ENCODE assay signal across 16 cellular contexts in genomic region chr5:91925249-91925648, GRCh38.
DNase-seq lines count a peak whose midpoint lies in the region; ATAC-seq and TF ChIP-seq lines count a peak whose summit lies in the region.
"Had no signal": no experiment of that assay in that cellular context is flagged by ENCODE, and none has a peak within 500 bp of the region (broad histone marks: within the 10 kb centered on the region; RNA-seq: fewer than 3 reads in every experiment).

No MANE protein-coding gene starts in this region.

- H3K27ac Mint-ChIP-seq in T-helper 2 cell treated with Interferon-gamma antibody and Interleukin-4, amounts not matched to agents 5 μg/mL and 100 μg/mL, for 36 hours, result no peak overlapping the region
- H3K27ac Mint-ChIP-seq: CD8-positive, alpha-beta memory T cell had no signal

- WGBS in liver, result 28% methylated on average over 1 of the region's 1 CpG

- H3K4me1 ChIP-seq in Panc1 (ENCODE audit: control insufficient read depth, insufficient read depth, low read length), result no peaks in the 10 kb centered on the region
- peaks cover 2 to 10% (median 7%) of the 10 kb centered on the region in 4 donors for H3K4me1 ChIP-seq in liver (ENCODE audit: control insufficient read depth in 4 of 4, insufficient read depth in 4 of 4, low read length in 3 of 4)
- H3K4me1 ChIP-seq: BLaER1, Caco-2 had no signal

- H3K4me1 Mint-ChIP-seq in T-helper 2 cell treated with Interferon-gamma antibody and Interleukin-4, amounts not matched to agents 5 μg/mL and 100 μg/mL, for 36 hours (ENCODE audit: low read depth), result no peaks in the 10 kb centered on the region
- H3K4me1 Mint-ChIP-seq: CD8-positive, alpha-beta memory T cell had no signal

- TF ChIP-seq CTCF in Panc1 (IDR thresholded peaks at IDR 0.05) (no peak), fibroblast of mammary gland (conservative IDR thresholded peaks at IDR 0.05; ENCODE audit: control insufficient read depth, insufficient read depth, low read depth, low read length) (no peak), liver (IDR thresholded peaks at IDR 0.05; ENCODE audit: low read depth, low read length, missing input control) (no peak)

- H3K27me3 Mint-ChIP-seq in T-helper 2 cell treated with Interferon-gamma antibody and Interleukin-4, amounts not matched to agents 5 μg/mL and 100 μg/mL, for 36 hours (ENCODE audit: low read depth), result no peaks in the 10 kb centered on the region
- H3K27me3 Mint-ChIP-seq: CD8-positive, alpha-beta memory T cell had no signal

- no peaks in the 10 kb centered on the region for H3K36me3 Mint-ChIP-seq in T-helper 2 cell treated with Interferon-gamma antibody and Interleukin-4, amounts not matched to agents 5 μg/mL and 100 μg/mL, for 36 hours (ENCODE audit: low read depth)
- H3K36me3 Mint-ChIP-seq: CD8-positive, alpha-beta memory T cell had no signal

- H3K4me3 ChIP-seq in Panc1 (ENCODE audit: low read depth in 2 of 2, low read length in 2 of 2), result no peak overlapping the region
- no peak overlapping the region for H3K4me3 ChIP-seq in fibroblast of mammary gland (ENCODE audit: control insufficient read depth, low read depth, low read length)
- no peak overlapping the region for H3K4me3 ChIP-seq in liver (ENCODE audit: low read depth in 1 of 3, low read length in 3 of 3)
- H3K4me3 ChIP-seq: BLaER1 had no signal

- H3K36me3 ChIP-seq in Panc1 (ENCODE audit: control insufficient read depth, insufficient read depth, low read length) (no peaks in the 10 kb centered on the region), liver (ENCODE audit: control insufficient read depth in 4 of 4, insufficient read depth in 3 of 4, low read depth in 1 of 4, low read length in 3 of 4) (no peaks in the 10 kb centered on the region)
- H3K36me3 ChIP-seq: BLaER1 had no signal

- intact Hi-C loops in Panc1 (cut with micrococcal nuclease; ENCODE audit: unreplicated experiment), result loop anchor here (5.0 kb wide), 1 partner anchor 382 kb away; no protein-coding TSS in a partner anchor

- H3K27ac ChIP-seq in Panc1 (ENCODE audit: low read length) (peak overlapping the region; percentile 12; the same call in 1 of the 2 replicates), liver (ENCODE audit: low read depth in 1 of 2, low read length in 2 of 2) (no peak overlapping the region)
- H3K27ac ChIP-seq: BLaER1, HL-60 had no signal

- no peak for ATAC-seq in Panc1
- ATAC-seq: HCT116 had no signal

- no peak overlapping the region for H3K9ac ChIP-seq in liver (ENCODE audit: low read depth in 1 of 2, low read length in 2 of 2)
- H3K9ac ChIP-seq: BLaER1 had no signal

- CTCF ChIA-PET in Panc1 (lab: Charles Lee), result no interaction called here

- H3K9me3 ChIP-seq in Panc1 (ENCODE audit: control insufficient read depth, insufficient read depth, low read depth, low read length) (no peaks in the 10 kb centered on the region), liver (ENCODE audit: control insufficient read depth in 4 of 4, low read length in 3 of 4) (no peaks in the 10 kb centered on the region)
- H3K9me3 ChIP-seq: BLaER1, Caco-2 had no signal

- no TSS peak for BruUV-seq in Panc1 (replicated peaks; lab: Mats Ljungman, UMichigan)

- H3K4me3 Mint-ChIP-seq in T-helper 2 cell treated with Interferon-gamma antibody and Interleukin-4, amounts not matched to agents 5 μg/mL and 100 μg/mL, for 36 hours, result no peak overlapping the region
- H3K4me3 Mint-ChIP-seq: CD8-positive, alpha-beta memory T cell had no signal

- no peaks in the 10 kb centered on the region for H3K9me3 Mint-ChIP-seq in T-helper 2 cell treated with Interferon-gamma antibody and Interleukin-4, amounts not matched to agents 5 μg/mL and 100 μg/mL, for 36 hours

- POLR2A ChIA-PET in Panc1 (lab: Charles Lee), result no interaction called here

- no peaks in the 10 kb centered on the region for H3K27me3 ChIP-seq in Panc1 (ENCODE audit: control insufficient read depth, insufficient read depth, low read length)
- no peaks in the 10 kb centered on the region for H3K27me3 ChIP-seq in liver (ENCODE audit: control insufficient read depth in 4 of 4, insufficient read depth in 4 of 4, low read length in 3 of 4)
- H3K27me3 ChIP-seq: BLaER1 had no signal

- no peak for DNase-seq in Panc1 (ENCODE audit: low read depth, low spot score)
- peak; percentile 23 for DNase-seq in fibroblast of mammary gland (ENCODE audit: low read depth)
- DNase-seq in renal cortical epithelial cell (ENCODE audit: low read depth), result peak; percentile 62
- DNase-seq in H4 (ENCODE audit: low spot score), result no peak
- DNase-seq in HPDE6-E6E7 (ENCODE audit: extremely low spot score), result no peak
- no peak for DNase-seq in globus pallidus (ENCODE audit: low spot score)
- DNase-seq in T-helper 2 cell treated with Interferon-gamma antibody and Interleukin-4, amounts not matched to agents 5 μg/mL and 100 μg/mL, for 36 hours (ENCODE audit: low spot score), result no peak
- DNase-seq: AML-193; Caco-2; CD8-positive, alpha-beta memory T cell; DMS53; GF-D8 had no signal

- in situ Hi-C loops in Panc1 (cut with HindIII; ENCODE audit: low pct_unique_long_range_greater_than_20kb, low sequenced_read_pairs), result no loop called here

- no peak for TF ChIP-seq RAD21 in liver (IDR thresholded peaks at IDR 0.05)

TF ChIP-seq in liver, 16 proteins besides CTCF, POLR2A, EP300 and RAD21:
- TF ChIP-seq MAX (IDR thresholded peaks at IDR 0.05) (no peak), YY1 (IDR thresholded peaks at IDR 0.05) (peak; percentile 15), SP1 (IDR thresholded peaks at IDR 0.05) (peak; percentile 26), JUND (IDR thresholded peaks at IDR 0.05) (peak in 1 of 2 donors; percentile 18), ATF3 (IDR thresholded peaks at IDR 0.05) (no peak), HNF4A (conservative IDR thresholded peaks at IDR 0.05) (peak; percentile 76 to 85), RXRA (IDR thresholded peaks at IDR 0.05) (peak in 1 of 2 donors; percentile 20), HNF4G (IDR thresholded peaks at IDR 0.05) (peak; percentile 63)

Comparison
In these comparisons a context has a peak if more than half of its experiments do, and no peak if none do; other contexts are left out.
1. DNase-seq: peak in fibroblast of mammary gland (single experiment) and renal cortical epithelial cell (single experiment); none in Panc1 (single experiment), H4 (single experiment), HPDE6-E6E7 (single experiment), globus pallidus (single experiment) and T-helper 2 cell treated with Interferon-gamma antibody and Interleukin-4, amounts not matched to agents 5 μg/mL and 100 μg/mL, for 36 hours (single experiment).